In the genomic region with DNA sequence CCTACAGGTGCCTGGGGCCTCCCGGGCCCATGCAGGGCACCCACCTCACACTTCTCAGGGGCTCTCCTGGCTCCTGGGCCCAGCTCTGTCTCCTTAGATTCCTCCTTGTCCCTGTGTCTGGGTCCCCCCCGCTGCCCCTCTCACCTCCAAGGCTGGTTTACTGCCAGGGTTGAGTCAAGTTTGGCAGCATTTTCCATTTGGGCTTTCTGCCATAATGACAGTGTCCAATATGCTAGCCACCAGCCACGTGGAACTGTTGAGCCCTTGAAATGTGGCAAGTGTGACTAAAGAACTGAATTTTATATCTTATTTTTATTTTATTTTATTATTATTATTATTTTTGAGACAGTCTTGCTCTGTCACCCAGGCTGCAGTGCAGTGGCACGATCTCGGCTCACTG, we compare ENCODE assay signal across 1 cellular context.
TF ChIP-seq lines count a peak whose summit lies in the region.

No MANE protein-coding gene starts in this region.

TF ChIP-seq in SK-N-SH treated with all-trans-retinoic acid at 6 μM for 48 hours, 23 proteins besides CTCF, POLR2A, EP300 and RAD21 (continued from another document):
- TF ChIP-seq ARNTL (CRISPR knock-in tag; IDR thresholded peaks at IDR 0.05; ENCODE audit: borderline replicate concordance, low read depth) (no peak), ZFP3 (CRISPR knock-in tag; IDR thresholded peaks at IDR 0.05) (no peak), ZC3H10 (CRISPR knock-in tag; IDR thresholded peaks at IDR 0.05) (no peak), ZFP30 (CRISPR knock-in tag; IDR thresholded peaks at IDR 0.05) (no peak), CSDC2 (CRISPR knock-in tag; IDR thresholded peaks at IDR 0.05) (no peak), TOX (CRISPR knock-in tag; IDR thresholded peaks at IDR 0.05; ENCODE audit: borderline replicate concordance) (no peak), ISL1 (CRISPR knock-in tag; IDR thresholded peaks at IDR 0.05) (no peak), OSR1 (CRISPR knock-in tag; IDR thresholded peaks at IDR 0.05) (no peak), ESRRG (CRISPR knock-in tag; IDR thresholded peaks at IDR 0.05) (no peak), RARB (CRISPR knock-in tag; IDR thresholded peaks at IDR 0.05) (no peak), SNAI2 (CRISPR knock-in tag; IDR thresholded peaks at IDR 0.05) (no peak), ZNF565 (CRISPR knock-in tag; conservative IDR thresholded peaks at IDR 0.05; ENCODE audit: low read depth) (no peak)
- TF ChIP-seq, protein P1, sequence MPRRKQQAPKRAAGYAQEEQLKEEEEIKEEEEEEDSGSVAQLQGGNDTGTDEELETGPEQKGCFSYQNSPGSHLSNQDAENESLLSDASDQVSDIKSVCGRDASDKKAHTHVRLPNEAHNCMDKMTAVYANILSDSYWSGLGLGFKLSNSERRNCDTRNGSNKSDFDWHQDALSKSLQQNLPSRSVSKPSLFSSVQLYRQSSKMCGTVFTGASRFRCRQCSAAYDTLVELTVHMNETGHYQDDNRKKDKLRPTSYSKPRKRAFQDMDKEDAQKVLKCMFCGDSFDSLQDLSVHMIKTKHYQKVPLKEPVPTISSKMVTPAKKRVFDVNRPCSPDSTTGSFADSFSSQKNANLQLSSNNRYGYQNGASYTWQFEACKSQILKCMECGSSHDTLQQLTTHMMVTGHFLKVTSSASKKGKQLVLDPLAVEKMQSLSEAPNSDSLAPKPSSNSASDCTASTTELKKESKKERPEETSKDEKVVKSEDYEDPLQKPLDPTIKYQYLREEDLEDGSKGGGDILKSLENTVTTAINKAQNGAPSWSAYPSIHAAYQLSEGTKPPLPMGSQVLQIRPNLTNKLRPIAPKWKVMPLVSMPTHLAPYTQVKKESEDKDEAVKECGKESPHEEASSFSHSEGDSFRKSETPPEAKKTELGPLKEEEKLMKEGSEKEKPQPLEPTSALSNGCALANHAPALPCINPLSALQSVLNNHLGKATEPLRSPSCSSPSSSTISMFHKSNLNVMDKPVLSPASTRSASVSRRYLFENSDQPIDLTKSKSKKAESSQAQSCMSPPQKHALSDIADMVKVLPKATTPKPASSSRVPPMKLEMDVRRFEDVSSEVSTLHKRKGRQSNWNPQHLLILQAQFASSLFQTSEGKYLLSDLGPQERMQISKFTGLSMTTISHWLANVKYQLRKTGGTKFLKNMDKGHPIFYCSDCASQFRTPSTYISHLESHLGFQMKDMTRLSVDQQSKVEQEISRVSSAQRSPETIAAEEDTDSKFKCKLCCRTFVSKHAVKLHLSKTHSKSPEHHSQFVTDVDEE (CRISPR knock-in tag; IDR thresholded peaks at IDR 0.05), result no peak
